ENCODE assay signal across 21 cellular contexts in the genomic region with DNA sequence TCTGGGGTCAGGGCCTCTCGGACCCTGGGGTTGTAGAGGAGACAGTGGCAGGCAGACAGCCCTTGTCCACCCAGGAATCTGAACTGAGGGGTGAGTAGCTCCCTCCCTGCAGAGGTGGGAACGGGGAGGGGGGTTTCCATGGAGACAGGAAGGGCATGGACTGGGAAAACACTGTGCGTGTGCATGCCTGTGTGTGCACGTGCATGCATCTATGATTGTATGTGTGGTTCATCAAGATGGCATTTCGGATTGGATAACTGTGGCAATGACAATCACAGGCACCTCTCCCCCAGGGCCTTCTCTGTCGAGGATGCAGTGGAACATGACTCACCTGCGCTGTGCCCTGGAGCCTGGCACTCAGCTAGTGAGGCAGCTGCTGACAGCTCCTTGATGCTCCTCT. TPM values are rescaled to one million over a fixed set of nuclear protein-coding genes. Genes with fewer than 3 reads are reported as not detected.
DNase-seq lines count a peak whose midpoint lies in the region; TF ChIP-seq lines count a peak whose summit lies in the region.
"Had no signal": no experiment of that assay in that cellular context is flagged by ENCODE, and none has a peak within 500 bp of the region (broad histone marks: within the 10 kb centered on the region; RNA-seq: fewer than 3 reads in every experiment).

No MANE protein-coding gene starts in this region.

- H3K27ac Mint-ChIP-seq in endodermal cell = no peak overlapping the region
- H3K27ac Mint-ChIP-seq in type B pancreatic cell = no peak overlapping the region
- H3K27ac Mint-ChIP-seq: activated naive CD4-positive, alpha-beta T cell treated with anti-CD3 and anti-CD28 coated beads, Interleukin-2, amount 10 ng/mL, durations not matched to agents 7 days and 5 days; activated T-cell treated with anti-CD3 and anti-CD28 coated beads, Interleukin-2, amount 50 U/mL, for 72 hours; naive thymus-derived CD8-positive, alpha-beta T cell had no signal

- H3K4me3 Mint-ChIP-seq in endodermal cell (no peak overlapping the region), type B pancreatic cell (no peak overlapping the region)
- H3K4me3 Mint-ChIP-seq: activated naive CD4-positive, alpha-beta T cell treated with anti-CD3 and anti-CD28 coated beads, Interleukin-2, amount 10 ng/mL, durations not matched to agents 7 days and 5 days; activated T-cell treated with anti-CD3 and anti-CD28 coated beads, Interleukin-2, amount 50 U/mL, for 72 hours; naive thymus-derived CD8-positive, alpha-beta T cell had no signal

- TF ChIP-seq CTCF in endodermal cell (conservative IDR thresholded peaks at IDR 0.05) (no peak), type B pancreatic cell (conservative IDR thresholded peaks at IDR 0.05) (no peak)

- H3K9me3 Mint-ChIP-seq in endodermal cell (peaks cover 9% of the 10 kb centered on the region), type B pancreatic cell (no peaks in the 10 kb centered on the region)
- H3K9me3 Mint-ChIP-seq: activated naive CD4-positive, alpha-beta T cell treated with anti-CD3 and anti-CD28 coated beads, Interleukin-2, amount 10 ng/mL, durations not matched to agents 7 days and 5 days had no signal

- H2AFZ ChIP-seq in trophoblast cell (ENCODE audit: insufficient read depth, low read length, poor library complexity) = no peak overlapping the region

- 63 to 72% methylated on average over 5 to 7 of the region's 7 CpGs for WGBS in endodermal cell (ENCODE audit: insufficient coverage in 1 of 2, insufficient read length in 1 of 2), 2 experiments
- no CpG with 5 or more reads among the region's 7 CpGs for WGBS in trophoblast cell (ENCODE audit: extremely low coverage, insufficient coverage, insufficient read length)

- no peak overlapping the region for H4K12ac ChIP-seq in trophoblast cell (ENCODE audit: low read depth, low read length)

- H3K4me1 ChIP-seq in endodermal cell (ENCODE audit: control insufficient read depth, insufficient read depth, low read length) (no peaks in the 10 kb centered on the region), trophoblast cell (ENCODE audit: control insufficient read depth in 1 of 2, insufficient read depth in 2 of 2, low read length in 2 of 2) (no peaks in the 10 kb centered on the region)
- H3K4me1 ChIP-seq: Caco-2, esophagus squamous epithelium had no signal

- H3K9me3 ChIP-seq in endodermal cell (ENCODE audit: control insufficient read depth, low read length) (no peaks in the 10 kb centered on the region), trophoblast cell (ENCODE audit: insufficient read depth, low read depth, low read length) (no peaks in the 10 kb centered on the region)
- H3K9me3 ChIP-seq: Caco-2, esophagus squamous epithelium had no signal

- DNase-seq in EL (peak; percentile 6), NCI-H1417 (lab: John Stamatoyannopoulos, UW) (peak in 2 of 3 experiments; percentile 64 to 76), endodermal cell (no peak), trophoblast cell (peak; percentile 52 to 76), SIG-M5 (lab: John Stamatoyannopoulos, UW) (no peak), COLO668 (lab: John Stamatoyannopoulos, UW; ENCODE audit: unreplicated experiment) (no peak), type B pancreatic cell (ENCODE audit: extremely low spot score, unreplicated experiment) (no peak)
- DNase-seq: activated naive CD4-positive, alpha-beta T cell treated with anti-CD3 and anti-CD28 coated beads, Interleukin-2, amount 10 ng/mL, durations not matched to agents 7 days and 5 days; activated T-cell treated with anti-CD3 and anti-CD28 coated beads, Interleukin-2, amount 50 U/mL, for 72 hours; anterior cingulate cortex; Caco-2; central memory CD4-positive, alpha-beta T cell; DND-41; esophagus squamous epithelium; stimulated activated CD4-positive, alpha-beta T cell treated with anti-CD3 and anti-CD28 coated beads, Interleukin-2, amount 100 ng/mL, for 24 hours; stimulated activated naive CD4-positive, alpha-beta T cell had no signal

- H3K79me1 ChIP-seq in trophoblast cell (ENCODE audit: low read length) = no peaks in the 10 kb centered on the region

- H4K8ac ChIP-seq in trophoblast cell (ENCODE audit: low read depth, low read length) = no peak overlapping the region

- H2BK12ac ChIP-seq in trophoblast cell (ENCODE audit: low read length) = no peak overlapping the region

- peak overlapping the region; percentile 3 for H3K27ac ChIP-seq in endodermal cell (ENCODE audit: low read depth, low read length)
- H3K27ac ChIP-seq in trophoblast cell (ENCODE audit: low read depth, low read length) = no peak overlapping the region
- H3K27ac ChIP-seq: esophagus squamous epithelium had no signal

- H3K79me2 ChIP-seq in trophoblast cell (ENCODE audit: control insufficient read depth, insufficient read depth, low read length, poor library complexity) = no peaks in the 10 kb centered on the region

- H3K18ac ChIP-seq in trophoblast cell (ENCODE audit: low read length) = no peak overlapping the region

- H2AK5ac ChIP-seq in trophoblast cell (ENCODE audit: low read length) = no peak overlapping the region

- H3K36me3 Mint-ChIP-seq in endodermal cell (ENCODE audit: low read depth) (no peaks in the 10 kb centered on the region), type B pancreatic cell (no peaks in the 10 kb centered on the region)
- H3K36me3 Mint-ChIP-seq: activated naive CD4-positive, alpha-beta T cell treated with anti-CD3 and anti-CD28 coated beads, Interleukin-2, amount 10 ng/mL, durations not matched to agents 7 days and 5 days; naive thymus-derived CD8-positive, alpha-beta T cell had no signal

- H3K4me2 ChIP-seq in trophoblast cell (ENCODE audit: low read length) = no peak overlapping the region

- H3K27me3 Mint-ChIP-seq in endodermal cell (ENCODE audit: insufficient read depth) (peaks cover 9% of the 10 kb centered on the region), type B pancreatic cell (peaks cover 22% of the 10 kb centered on the region)

- H3K9ac ChIP-seq in endodermal cell (ENCODE audit: extremely low read depth, low read length, poor library complexity, severe bottlenecking) (no peak overlapping the region), trophoblast cell (ENCODE audit: low read length) (no peak overlapping the region)

- no peak overlapping the region for H2BK5ac ChIP-seq in trophoblast cell (ENCODE audit: low read depth, low read length, poor library complexity)

- no peak overlapping the region for H3K14ac ChIP-seq in trophoblast cell (ENCODE audit: low read length)

- H4K91ac ChIP-seq in trophoblast cell (ENCODE audit: low read depth, low read length) = no peak overlapping the region

- H3K4me1 Mint-ChIP-seq in endodermal cell = no peaks in the 10 kb centered on the region
- H3K4me1 Mint-ChIP-seq in type B pancreatic cell (ENCODE audit: unreplicated experiment) = no peaks in the 10 kb centered on the region

- H3K23ac ChIP-seq in trophoblast cell (ENCODE audit: low read length) = no peak overlapping the region

- H3K27me3 ChIP-seq in endodermal cell (ENCODE audit: control insufficient read depth, insufficient read depth, low read length, poor library complexity, severe bottlenecking) (no peaks in the 10 kb centered on the region), trophoblast cell (ENCODE audit: insufficient read depth, low read length) (no peaks in the 10 kb centered on the region)

- no peak overlapping the region for H3K4ac ChIP-seq in trophoblast cell (ENCODE audit: low read depth, low read length)

- H3K4me3 ChIP-seq in endodermal cell (ENCODE audit: low read length) (no peak overlapping the region), trophoblast cell (ENCODE audit: low read depth, low read length) (no peak overlapping the region)
- H3K4me3 ChIP-seq: esophagus squamous epithelium had no signal

- H2BK120ac ChIP-seq in trophoblast cell (ENCODE audit: insufficient read depth, low read length, poor library complexity) = no peak overlapping the region

- no peaks in the 10 kb centered on the region for H3K36me3 ChIP-seq in endodermal cell (ENCODE audit: control insufficient read depth, insufficient read depth, low read length)
- H3K36me3 ChIP-seq in trophoblast cell (ENCODE audit: control insufficient read depth in 1 of 2, insufficient read depth in 2 of 2, low read length in 2 of 2) = no peaks in the 10 kb centered on the region
- H3K36me3 ChIP-seq: esophagus squamous epithelium had no signal

RNA-seq across cellular contexts. Expression of a gene that starts 6.1 kb away (rescaled TPM):
- total RNA-seq in endodermal cell = not detected
- polyA plus RNA-seq in endodermal cell (2013, experiment 1 of 2) = not detected
- polyA plus RNA-seq in endodermal cell (2013, experiment 2 of 2) = not detected
- not detected in 2 replicates for polyA plus RNA-seq in trophoblast cell (2013)
- total RNA-seq in type B pancreatic cell (ENCODE audit: low replicate concordance) = not detected in 2 replicates
- total RNA-seq: activated CD8-positive, alpha-beta memory T cell treated with anti-CD3 and anti-CD28 coated beads for 36 hours; Caco-2; HepG2; naive thymus-derived CD8-positive, alpha-beta T cell had no signal
- polyA plus RNA-seq: HepG2 had no signal

RNA-seq across cellular contexts. Expression of a gene that starts 15.3 kb away (rescaled TPM):
- total RNA-seq in endodermal cell (not detected), type B pancreatic cell (ENCODE audit: low replicate concordance) (not detected in 2 replicates)
- polyA plus RNA-seq in endodermal cell (2013, experiment 1 of 2) = not detected
- polyA plus RNA-seq in endodermal cell (2013, experiment 2 of 2) = not detected
- not detected in 2 replicates for polyA plus RNA-seq in trophoblast cell (2013)
- total RNA-seq: activated CD8-positive, alpha-beta memory T cell treated with anti-CD3 and anti-CD28 coated beads for 36 hours; activated T-cell treated with anti-CD3 and anti-CD28 coated beads, Interleukin-2, amount 50 U/mL, for 72 hours; Caco-2; esophagus squamous epithelium; HepG2; left lobe of liver; naive thymus-derived CD8-positive, alpha-beta T cell; skeletal muscle tissue had no signal
- polyA plus RNA-seq: HepG2; naive thymus-derived CD8-positive, alpha-beta T cell had no signal

RNA-seq across cellular contexts. Expression of a gene that starts 20.8 kb away (rescaled TPM):
- total RNA-seq in endodermal cell = not detected
- polyA plus RNA-seq in endodermal cell (2013, experiment 1 of 2) = not detected
- not detected for polyA plus RNA-seq in endodermal cell (2013, experiment 2 of 2)
- not detected in 2 replicates for polyA plus RNA-seq in trophoblast cell (2013)
- not detected in 2 replicates for total RNA-seq in type B pancreatic cell (ENCODE audit: low replicate concordance)
- total RNA-seq: activated CD8-positive, alpha-beta memory T cell treated with anti-CD3 and anti-CD28 coated beads for 36 hours; activated T-cell treated with anti-CD3 and anti-CD28 coated beads, Interleukin-2, amount 50 U/mL, for 72 hours; Caco-2; HepG2; naive thymus-derived CD8-positive, alpha-beta T cell; skeletal muscle tissue had no signal
- polyA plus RNA-seq: HepG2 had no signal

RNA-seq across cellular contexts. Expression of a gene that starts 40.0 kb away (rescaled TPM):
- total RNA-seq in endodermal cell (not detected), type B pancreatic cell (ENCODE audit: low replicate concordance) (not detected in 2 replicates)
- polyA plus RNA-seq in endodermal cell (2013, experiment 1 of 2) = not detected
- not detected for polyA plus RNA-seq in endodermal cell (2013, experiment 2 of 2)
- polyA plus RNA-seq in trophoblast cell (2013) = not detected in 2 replicates
- total RNA-seq: activated CD8-positive, alpha-beta memory T cell treated with anti-CD3 and anti-CD28 coated beads for 36 hours; Caco-2; esophagus squamous epithelium; HepG2; left lobe of liver; naive thymus-derived CD8-positive, alpha-beta T cell; skeletal muscle tissue had no signal
- polyA plus RNA-seq: HepG2; naive thymus-derived CD8-positive, alpha-beta T cell had no signal

Comparison
In these comparisons a context has a peak if more than half of its experiments do, and no peak if none do; other contexts are left out.
1. DNase-seq: peak in EL (single experiment), NCI-H1417 (2 of 3) and trophoblast cell (2 of 2); none in endodermal cell (single experiment), SIG-M5 (single experiment), COLO668 (single experiment) and type B pancreatic cell (single experiment).